In the genomic region with DNA sequence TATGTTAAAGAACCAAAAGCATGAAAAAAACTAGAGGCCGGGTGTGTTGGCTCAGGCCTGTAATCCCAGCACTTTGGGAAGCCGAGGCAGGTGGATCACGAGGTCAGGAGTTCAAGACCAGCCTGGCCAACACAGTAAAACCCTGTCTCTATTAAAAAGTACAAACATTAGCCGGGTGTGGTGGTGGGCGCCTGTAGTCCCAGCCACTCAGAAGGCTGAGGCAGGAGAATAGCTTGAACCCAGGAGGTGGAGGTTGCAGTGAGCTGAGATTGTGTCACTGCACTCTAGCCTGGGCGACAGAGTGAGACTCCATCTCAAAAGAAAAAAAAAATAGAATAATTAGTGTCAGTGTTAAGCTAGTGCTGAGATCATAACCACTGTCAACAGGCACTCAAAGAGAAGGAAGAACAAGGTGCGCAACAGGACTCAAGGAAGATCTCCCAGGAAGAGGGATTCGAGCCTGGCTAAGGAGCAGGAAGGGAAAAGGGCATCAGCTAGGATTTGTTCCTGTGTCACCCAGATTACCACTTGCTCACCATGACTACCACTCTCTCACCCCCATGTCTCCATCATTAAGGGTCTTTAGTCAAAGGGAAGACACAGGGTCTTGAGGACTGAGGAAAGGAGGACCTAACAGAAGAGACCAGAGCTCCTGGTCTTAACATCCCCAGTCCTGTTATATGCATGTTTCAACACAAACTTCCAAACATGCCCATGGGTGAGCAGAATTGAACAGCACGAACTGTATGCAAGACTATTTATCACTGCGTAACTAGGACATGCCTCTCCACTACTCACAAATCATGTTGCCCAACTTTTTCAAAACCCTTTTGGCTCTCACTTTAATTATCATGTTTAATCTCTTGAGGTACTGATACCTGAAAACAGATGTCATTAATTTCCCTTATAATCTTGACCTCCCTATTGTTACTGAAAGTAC, we compare ENCODE assay signal across 17 cellular contexts.
A peak's percentile ranks its signal among the peaks of the same experiment; 100 is the strongest.
DNase-seq lines count a peak whose midpoint lies in the region; ATAC-seq and TF ChIP-seq lines count a peak whose summit lies in the region.
"Had no signal": no experiment of that assay in that cellular context is flagged by ENCODE, and none has a peak within 500 bp of the region (broad histone marks: within the 10 kb centered on the region; RNA-seq: fewer than 3 reads in every experiment).

No MANE protein-coding gene starts in this region.

- peaks cover 28 to 98% (median 47%) of the 10 kb centered on the region in 3 donors for H3K4me1 ChIP-seq in esophagus squamous epithelium
- H3K4me1 ChIP-seq in gastrocnemius medialis: peaks cover under 1 to 24% of the 10 kb centered on the region in 2 donors
- H3K4me1 ChIP-seq: testis had no signal

- POLR2A ChIA-PET in RWPE1 (lab: Yijun Ruan, JAX; ENCODE audit: low non-redundant PET): no interaction called here

- H3K36me3 ChIP-seq in esophagus squamous epithelium (peaks cover 0 to 20% (median 0%) of the 10 kb centered on the region in 3 donors), gastrocnemius medialis (no peaks in the 10 kb centered on the region)
- H3K36me3 ChIP-seq: esophagus muscularis mucosa had no signal

- intact Hi-C loops in esophagus squamous epithelium (cut with DNase I) (no loop called here), gastrocnemius medialis (cut with DNase I; ENCODE audit: low total_unique reads) (no loop called here), posterior vena cava (cut with DNase I) (loop anchor here in 1 of 2 donors (10.0 kb wide), 1 partner anchor 516 kb away; no protein-coding TSS in a partner anchor)

- CTCF ChIA-PET in RWPE1 (lab: Yijun Ruan, JAX): interaction anchor here (0.5 to 0.6 kb wide), 2 partner anchors 608 to 1257 kb away, joined by 3 read pairs; no protein-coding TSS in a partner anchor

- DNase-seq in GM12865 (ENCODE audit: low read depth): peak; percentile 3
- DNase-seq in RWPE1 (ENCODE audit: low spot score): no peak
- no peak for DNase-seq in esophagus squamous epithelium (lab: John Stamatoyannopoulos, UW)
- DNase-seq in gastrocnemius medialis: peak; percentile 45 to 47
- DNase-seq in AML-193 (lab: John Stamatoyannopoulos, UW): no peak
- DNase-seq in posterior vena cava (ENCODE audit: low spot score): no peak
- DNase-seq: activated naive CD4-positive, alpha-beta T cell; DMS79; NCI-H146; NCI-H226; occipital lobe; stimulated activated CD4-positive, alpha-beta T cell treated with anti-CD3 and anti-CD28 coated beads, Interleukin-2, amount 100 ng/mL, for 48 hours; testis had no signal

- ATAC-seq in gastrocnemius medialis (peak; percentile 87 to 88), GM18861 (IDR thresholded peaks at IDR 0.05; ENCODE audit: unreplicated experiment) (no peak)
- ATAC-seq: activated CD4-positive, CD25-positive, alpha-beta regulatory T cell treated with anti-CD3 and anti-CD28 coated beads, Interleukin-2, amount 50 U/mL, for 24 hours had no signal

- in situ Hi-C loops in gastrocnemius medialis (cut with MboI; ENCODE audit: low sequenced_read_pairs in 4 of 4): loop anchor here in 2 of 4 donors (25.0 kb wide), 3 partner anchors 166 to 709 kb away; partner anchors contain the start of gene LRRC37A (in 1 of the 2)

- 66 to 68% methylated on average over 10 of the region's 10 CpGs for WGBS in esophagus squamous epithelium, 2 donors

- no peak for TF ChIP-seq CTCF in GM12865 (IDR thresholded peaks at IDR 0.05; ENCODE audit: insufficient read depth, low read depth, low read length, missing control alignments)
- TF ChIP-seq CTCF in RWPE1 (conservative IDR thresholded peaks at IDR 0.05; ENCODE audit: low read depth): no peak
- no peak for TF ChIP-seq CTCF in esophagus squamous epithelium (IDR thresholded peaks at IDR 0.05)
- TF ChIP-seq CTCF in gastrocnemius medialis (IDR thresholded peaks at IDR 0.05 in 4 of 5, conservative IDR thresholded peaks at IDR 0.05 in 1 of 5): no peak

- H3K27me3 ChIP-seq in esophagus squamous epithelium: no peaks in the 10 kb centered on the region
- H3K27me3 ChIP-seq in gastrocnemius medialis: peaks cover 18 to 20% (median 18%) of the 10 kb centered on the region in 3 donors
- H3K27me3 ChIP-seq: BLaER1 treated with 17β-estradiol and CSF1 and Interleukin-3, amounts not matched to agents 10 nM and 100 nM; esophagus muscularis mucosa; testis had no signal

- no peaks in the 10 kb centered on the region for H3K9me3 ChIP-seq in esophagus squamous epithelium
- no peaks in the 10 kb centered on the region for H3K9me3 ChIP-seq in gastrocnemius medialis
- H3K9me3 ChIP-seq: BLaER1 treated with 17β-estradiol and CSF1 and Interleukin-3, amounts not matched to agents 10 nM and 100 nM; esophagus muscularis mucosa; testis had no signal

- H3K27ac ChIP-seq in RWPE1 (peak overlapping the region; percentile 68), esophagus squamous epithelium (peak overlapping the region; percentile 67 to 83 (median 72)), gastrocnemius medialis (peak overlapping the region; percentile 57 to 79 (median 64))
- H3K27ac ChIP-seq: BLaER1 treated with 17β-estradiol and CSF1 and Interleukin-3, amounts not matched to agents 10 nM and 100 nM; esophagus muscularis mucosa; testis had no signal

- TF ChIP-seq POLR2A in esophagus squamous epithelium (IDR thresholded peaks at IDR 0.05) (no peak), gastrocnemius medialis (IDR thresholded peaks at IDR 0.05) (no peak)

- no peak overlapping the region for H3K4me3 ChIP-seq in GM12865 (ENCODE audit: low read depth, low read length)
- H3K4me3 ChIP-seq in esophagus squamous epithelium: no peak overlapping the region
- H3K4me3 ChIP-seq in gastrocnemius medialis: no peak overlapping the region
- H3K4me3 ChIP-seq: BLaER1 treated with 17β-estradiol and CSF1 and Interleukin-3, amounts not matched to agents 10 nM and 100 nM; esophagus muscularis mucosa; testis had no signal

Comparison
In these comparisons a context has a peak if more than half of its experiments do, and no peak if none do; other contexts are left out.
1. DNase-seq: peak in GM12865 (single experiment) and gastrocnemius medialis (2 of 2); none in RWPE1 (single experiment), esophagus squamous epithelium (single experiment), AML-193 (0 of 2) and posterior vena cava (single experiment).
2. Peak in every context shown above with its lines, with median percentiles within 50 percentile points of each other: H3K27ac ChIP-seq.